ENCODE assay signal across 1 cellular context in genomic region chr17:3792481-3792880, GRCh38.
TF ChIP-seq lines count a peak whose summit lies in the region.

No MANE protein-coding gene starts in this region.

TF ChIP-seq in HepG2, 621 proteins besides CTCF, POLR2A, EP300 and RAD21:
- no peak for TF ChIP-seq RFXAP (CRISPR knock-in tag; IDR thresholded peaks at IDR 0.05; ENCODE audit: borderline replicate concordance)
- TF ChIP-seq ZBTB2 (CRISPR knock-in tag; IDR thresholded peaks at IDR 0.05; ENCODE audit: low read depth): no peak
- TF ChIP-seq PAXIP1 (CRISPR knock-in tag; conservative IDR thresholded peaks at IDR 0.05): no peak
- TF ChIP-seq ELF3 (CRISPR knock-in tag; IDR thresholded peaks at IDR 0.05): no peak
- TF ChIP-seq TCF7 (IDR thresholded peaks at IDR 0.05; ENCODE audit: low read depth): no peak
- no peak for TF ChIP-seq ZFP91 (CRISPR knock-in tag; IDR thresholded peaks at IDR 0.05; ENCODE audit: borderline replicate concordance)
- TF ChIP-seq ZNF644 (CRISPR knock-in tag; IDR thresholded peaks at IDR 0.05; ENCODE audit: low read depth): no peak
- no peak for TF ChIP-seq MTA3 (CRISPR knock-in tag; IDR thresholded peaks at IDR 0.05)
